22 cellular contexts compared by ENCODE assay signal in genomic region chrX:3280706-3281105, GRCh38.
DNase-seq lines count a peak whose midpoint lies in the region; ATAC-seq and TF ChIP-seq lines count a peak whose summit lies in the region.
"Had no signal": no experiment of that assay in that cellular context is flagged by ENCODE, and none has a peak within 500 bp of the region (broad histone marks: within the 10 kb centered on the region; RNA-seq: fewer than 3 reads in every experiment).

No MANE protein-coding gene starts in this region.

- H4K8ac ChIP-seq in mesenchymal stem cell (ENCODE audit: low read length): no peak overlapping the region

- no peak overlapping the region for H2BK120ac ChIP-seq in mesenchymal stem cell (ENCODE audit: low read depth, low read length)

- no peak overlapping the region for H2BK15ac ChIP-seq in mesenchymal stem cell (ENCODE audit: low read depth, poor library complexity, severe bottlenecking)

- H3K4me3 Mint-ChIP-seq in HFFc6: no peak overlapping the region
- no peak overlapping the region for H3K4me3 Mint-ChIP-seq in CD14-positive monocyte
- H3K4me3 Mint-ChIP-seq: CD4-positive, alpha-beta memory T cell had no signal

- H3K14ac ChIP-seq in mesenchymal stem cell (ENCODE audit: low read length in 2 of 2): no peak overlapping the region

- peaks cover 7% of the 10 kb centered on the region for H3K9me3 Mint-ChIP-seq in HFFc6
- H3K9me3 Mint-ChIP-seq in CD14-positive monocyte: peaks cover 3 to 29% (median 6%) of the 10 kb centered on the region in 7 donors

- ATAC-seq in GM19328 (IDR thresholded peaks at IDR 0.05; ENCODE audit: unreplicated experiment): no peak
- ATAC-seq: A549 had no signal

- TF ChIP-seq CTCF in HFFc6 (IDR thresholded peaks at IDR 0.05) (no peak), foreskin fibroblast (IDR thresholded peaks at IDR 0.05; ENCODE audit: low read depth, low read length) (no peak), CD14-positive monocyte (IDR thresholded peaks at IDR 0.05) (no peak)

- peaks cover 15% of the 10 kb centered on the region for H3K9me3 ChIP-seq in mesenchymal stem cell (ENCODE audit: control insufficient read depth, low read length)
- H3K9me3 ChIP-seq: A549, BE2C had no signal

- H3K27ac ChIP-seq in mesenchymal stem cell (ENCODE audit: low read length, poor library complexity, severe bottlenecking): no peak overlapping the region
- H3K27ac ChIP-seq: A549; BLaER1 treated with 17β-estradiol and CSF1 and Interleukin-3, amounts not matched to agents 10 nM and 100 nM; GM23248 had no signal

- H3K4me2 ChIP-seq in mesenchymal stem cell (ENCODE audit: low read length, poor library complexity, severe bottlenecking): no peak overlapping the region
- H3K4me2 ChIP-seq: A549; BLaER1 treated with 17β-estradiol and CSF1 and Interleukin-3, amounts not matched to agents 10 nM and 100 nM had no signal

- H3K36me3 Mint-ChIP-seq in HFFc6 (ENCODE audit: low read depth) (peaks cover 17% of the 10 kb centered on the region; the same call in 1 of the 2 replicates), CD14-positive monocyte (no peaks in the 10 kb centered on the region)
- H3K36me3 Mint-ChIP-seq: CD4-positive, alpha-beta memory T cell had no signal

- DNase-seq in EH (ENCODE audit: low read depth) (peak; percentile 57), HFFc6 (no peak), T1000 (lab: John Stamatoyannopoulos, UW) (peak; percentile 2), foreskin fibroblast (peak; percentile 60 to 63), mesenchymal stem cell (no peak), CD14-positive monocyte (ENCODE audit: low spot score) (no peak), NCI-H2081 (lab: John Stamatoyannopoulos, UW) (no peak)
- DNase-seq: 8988T; ACHN; AML-193; BE2C; Calu3; CD4-positive, alpha-beta memory T cell; COR-L47; DMS153; GF-D8; GM23248; H7; HCEC 1CT had no signal

- no peaks in the 10 kb centered on the region for H3K27me3 ChIP-seq in mesenchymal stem cell (ENCODE audit: control insufficient read depth in 1 of 2, insufficient read depth in 1 of 2, low read length in 2 of 2)
- H3K27me3 ChIP-seq: BE2C; BLaER1 treated with 17β-estradiol and CSF1 and Interleukin-3, amounts not matched to agents 10 nM and 100 nM had no signal

- no peaks in the 10 kb centered on the region for H3K4me1 ChIP-seq in mesenchymal stem cell (ENCODE audit: control insufficient read depth, insufficient read depth, low read depth, low read length)
- H3K4me1 ChIP-seq: BE2C; BLaER1 treated with 17β-estradiol and CSF1 and Interleukin-3, amounts not matched to agents 10 nM and 100 nM had no signal

- no peak overlapping the region for H2AFZ ChIP-seq in mesenchymal stem cell (ENCODE audit: low read depth, low read length)
- H2AFZ ChIP-seq: GM23248 had no signal

- H3K27me3 Mint-ChIP-seq in HFFc6 (ENCODE audit: insufficient read depth) (no peaks in the 10 kb centered on the region), CD14-positive monocyte (ENCODE audit: low read depth in 3 of 3) (peaks cover 0 to 4% (median 0%) of the 10 kb centered on the region in 3 donors)
- H3K27me3 Mint-ChIP-seq: CD4-positive, alpha-beta memory T cell had no signal

- no peak overlapping the region for H2AK5ac ChIP-seq in mesenchymal stem cell (ENCODE audit: low read length, severe bottlenecking)

- H2BK5ac ChIP-seq in mesenchymal stem cell (ENCODE audit: low read depth, low read length, poor library complexity, severe bottlenecking): no peak overlapping the region

- H3K36me3 ChIP-seq in mesenchymal stem cell (ENCODE audit: control insufficient read depth in 1 of 2, insufficient read depth in 2 of 2, low read depth in 1 of 2, low read length in 2 of 2): no peaks in the 10 kb centered on the region
- H3K36me3 ChIP-seq: BE2C; BLaER1 treated with 17β-estradiol and CSF1 and Interleukin-3, amounts not matched to agents 10 nM and 100 nM had no signal

- no peak overlapping the region for H3K4ac ChIP-seq in mesenchymal stem cell (ENCODE audit: low read depth in 1 of 2, low read length in 2 of 2)

- no peak overlapping the region for H2BK12ac ChIP-seq in mesenchymal stem cell (ENCODE audit: low read length in 2 of 2)

- H3K4me1 Mint-ChIP-seq in HFFc6 (ENCODE audit: low read depth) (peaks cover 21% of the 10 kb centered on the region), CD14-positive monocyte (no peaks in the 10 kb centered on the region)
- H3K4me1 Mint-ChIP-seq: CD4-positive, alpha-beta memory T cell had no signal

- no peak overlapping the region for H3K23ac ChIP-seq in mesenchymal stem cell (ENCODE audit: low read length in 2 of 2)

- no peak overlapping the region for H3K18ac ChIP-seq in mesenchymal stem cell (ENCODE audit: low read depth in 1 of 2, low read length in 2 of 2)

- WGBS in mesenchymal stem cell: 100% methylated on average over 1 of the region's 1 CpG

- H4K91ac ChIP-seq in mesenchymal stem cell (ENCODE audit: low read length): no peak overlapping the region

- H3K9ac ChIP-seq in mesenchymal stem cell (ENCODE audit: low read length): no peak overlapping the region
- H3K9ac ChIP-seq: BLaER1 treated with 17β-estradiol and CSF1 and Interleukin-3, amounts not matched to agents 10 nM and 100 nM; GM23248 had no signal

- intact Hi-C loops in CD14-positive monocyte (cut with micrococcal nuclease): no loop called here

- no peaks in the 10 kb centered on the region for H3K79me1 ChIP-seq in mesenchymal stem cell (replicated peaks; ENCODE audit: low read length, poor library complexity, severe bottlenecking)

- H3K4me3 ChIP-seq in foreskin fibroblast (ENCODE audit: low read depth in 1 of 2, low read length in 2 of 2) (no peak overlapping the region), mesenchymal stem cell (ENCODE audit: insufficient read depth in 1 of 2, low read depth in 1 of 2, low read length in 2 of 2) (no peak overlapping the region)
- H3K4me3 ChIP-seq: A549; BLaER1 treated with 17β-estradiol and CSF1 and Interleukin-3, amounts not matched to agents 10 nM and 100 nM; GM23248 had no signal

- H3K27ac Mint-ChIP-seq in HFFc6 (peak overlapping the region; percentile 69), CD14-positive monocyte (no peak overlapping the region)
- H3K27ac Mint-ChIP-seq: CD4-positive, alpha-beta memory T cell had no signal

Comparison
In these comparisons a context has a peak if more than half of its experiments do, and no peak if none do; other contexts are left out.
1. DNase-seq: peak in EH (single experiment), T1000 (single experiment) and foreskin fibroblast (2 of 2); none in HFFc6 (single experiment), mesenchymal stem cell (single experiment), CD14-positive monocyte (single experiment) and NCI-H2081 (0 of 2).